8 cellular contexts compared by ENCODE assay signal in genomic region chr16:66478733-66479511, GRCh38. TPM values are rescaled to one million over a fixed set of nuclear protein-coding genes. Genes with fewer than 3 reads are reported as not detected.
DNase-seq lines count a peak whose midpoint lies in the region; ATAC-seq and TF ChIP-seq lines count a peak whose summit lies in the region.

No MANE protein-coding gene starts in this region.

- no peak overlapping the region for H3K4me3 Mint-ChIP-seq in neural progenitor cell

- H3K27me3 Mint-ChIP-seq in neural progenitor cell (ENCODE audit: insufficient read depth, low read depth), result peaks cover 13% of the 10 kb centered on the region

- no peak for TF ChIP-seq POLR2A in suprapubic skin (IDR thresholded peaks at IDR 0.05)

- no peaks in the 10 kb centered on the region for H3K36me3 Mint-ChIP-seq in neural progenitor cell

- H3F3A ChIP-seq in neural progenitor cell (ENCODE audit: low read depth), result no peaks in the 10 kb centered on the region

- H3K9me2 ChIP-seq in OCI-LY7 (ENCODE audit: insufficient read depth, low read length), result no peaks in the 10 kb centered on the region

- BruUV-seq in OCI-LY7 (replicated peaks; lab: Mats Ljungman, UMichigan), result no TSS peak

- peak overlapping the region; percentile 95 for H2AFZ ChIP-seq in OCI-LY7 (ENCODE audit: low read length)
- H2AFZ ChIP-seq in fibroblast of lung (ENCODE audit: low read length), result peak overlapping the region; percentile 49
- H2AFZ ChIP-seq in neural progenitor cell (replicated peaks), result no peak overlapping the region

- WGBS in suprapubic skin, result 16% methylated on average over 7 of the region's 10 CpGs

- H3K27ac ChIP-seq in OCI-LY7 (ENCODE audit: low read depth, low read length, poor library complexity, severe bottlenecking) (no peak overlapping the region), fibroblast of lung (ENCODE audit: insufficient read depth, low read length) (no peak overlapping the region), neural progenitor cell (no peak overlapping the region), suprapubic skin (no peak overlapping the region)

- no peak for TF ChIP-seq EP300 in suprapubic skin (IDR thresholded peaks at IDR 0.05)

- TF ChIP-seq CTCF in OCI-LY7 (conservative IDR thresholded peaks at IDR 0.05; ENCODE audit: low read length) (peak; percentile 88), fibroblast of lung (conservative IDR thresholded peaks at IDR 0.05 in 1 of 2, IDR thresholded peaks at IDR 0.05 in 1 of 2; ENCODE audit: low read depth in 1 of 2, low read length in 2 of 2) (peak; percentile 74 to 80), neural progenitor cell (IDR thresholded peaks at IDR 0.05) (peak; percentile 66), suprapubic skin (IDR thresholded peaks at IDR 0.05) (peak; percentile 46 to 80)

- ATAC-seq in HG03045 (IDR thresholded peaks at IDR 0.05; ENCODE audit: unreplicated experiment), result peak; percentile 49

- H3K4me1 ChIP-seq in OCI-LY7 (ENCODE audit: insufficient read depth, low read length, poor library complexity, severe bottlenecking) (peaks cover 39% of the 10 kb centered on the region), fibroblast of lung (ENCODE audit: control insufficient read depth, extremely low read depth, insufficient read depth, low read length) (no peaks in the 10 kb centered on the region), neural progenitor cell (no peaks in the 10 kb centered on the region), suprapubic skin (peaks cover 17% of the 10 kb centered on the region)

- H3K4me3 ChIP-seq in OCI-LY7 (ENCODE audit: low read depth, low read length, poor library complexity, severe bottlenecking), result no peak overlapping the region
- no peak overlapping the region for H3K4me3 ChIP-seq in fibroblast of lung (replicated peaks in 1 of 4; ENCODE audit: control extremely low read depth in 1 of 4, insufficient read depth in 1 of 4, low read depth in 3 of 4, low read length in 4 of 4)
- no peak overlapping the region for H3K4me3 ChIP-seq in neural progenitor cell
- H3K4me3 ChIP-seq in suprapubic skin, result no peak overlapping the region

- DNase-seq in NK-92 treated with Interleukin-12 subunit alpha and Interleukin-12 subunit beta, amount 100 ng/mL, for 24 hours (lab: John Stamatoyannopoulos, UW), result peak; percentile 73
- DNase-seq in NK-92 (lab: John Stamatoyannopoulos, UW; ENCODE audit: unreplicated experiment), result no peak
- DNase-seq in OCI-LY7 (ENCODE audit: low spot score), result peak; percentile 88
- DNase-seq in activated T-cell treated with anti-CD3 and anti-CD28 coated beads for 48 hours (ENCODE audit: low read depth), result peak; percentile 73
- peak; percentile 39 to 48 for DNase-seq in fibroblast of lung (ENCODE audit: low read depth in 2 of 2)
- peak; percentile 69 for DNase-seq in neural progenitor cell (ENCODE audit: low spot score)
- peak; percentile 82 to 85 for DNase-seq in suprapubic skin (ENCODE audit: low spot score in 2 of 2)

- H3K9ac ChIP-seq in fibroblast of lung (ENCODE audit: insufficient read depth, low read length) (no peak overlapping the region), neural progenitor cell (no peak overlapping the region)

- H3K27ac Mint-ChIP-seq in neural progenitor cell, result no peak overlapping the region

- POLR2A ChIA-PET in OCI-LY7 (lab: Charles Lee), result no interaction called here

- intact Hi-C loops in OCI-LY7 (cut with micrococcal nuclease; ENCODE audit: unreplicated experiment), result loop anchor here (1.0 to 2.0 kb wide), 3 partner anchors 74 to 125 kb away; partner anchors contain the start of genes CKLF and CMTM3

- H3K27me3 ChIP-seq in fibroblast of lung (ENCODE audit: control insufficient read depth, insufficient read depth, low read length) (peaks cover 6% of the 10 kb centered on the region), neural progenitor cell (no peaks in the 10 kb centered on the region), suprapubic skin (no peaks in the 10 kb centered on the region)

- CTCF ChIA-PET in OCI-LY7 (lab: Charles Lee; ENCODE audit: unreplicated experiment), result no interaction called here

- H4K20me1 ChIP-seq in OCI-LY7 (ENCODE audit: insufficient read depth, low read length), result no peaks in the 10 kb centered on the region
- H4K20me1 ChIP-seq in fibroblast of lung (ENCODE audit: control insufficient read depth, extremely low read depth, insufficient read depth, low read length), result no peaks in the 10 kb centered on the region
- no peaks in the 10 kb centered on the region for H4K20me1 ChIP-seq in neural progenitor cell (ENCODE audit: low read depth)

- no peaks in the 10 kb centered on the region for H3K9me3 ChIP-seq in OCI-LY7 (ENCODE audit: low read length)
- no peaks in the 10 kb centered on the region for H3K9me3 ChIP-seq in fibroblast of lung (ENCODE audit: control insufficient read depth, insufficient read depth, low read depth, low read length)
- H3K9me3 ChIP-seq in neural progenitor cell (ENCODE audit: low read depth), result no peaks in the 10 kb centered on the region
- H3K9me3 ChIP-seq in suprapubic skin, result no peaks in the 10 kb centered on the region

- no peaks in the 10 kb centered on the region for H3K79me2 ChIP-seq in OCI-LY7 (ENCODE audit: insufficient read depth, low read depth, low read length)
- no peaks in the 10 kb centered on the region for H3K79me2 ChIP-seq in fibroblast of lung (ENCODE audit: control insufficient read depth, insufficient read depth, low read length)
- H3K79me2 ChIP-seq in neural progenitor cell (ENCODE audit: low read depth), result no peaks in the 10 kb centered on the region

- H3K36me3 ChIP-seq in OCI-LY7 (ENCODE audit: insufficient read depth, low read length) (no peaks in the 10 kb centered on the region), fibroblast of lung (ENCODE audit: control insufficient read depth, insufficient read depth, low read length) (no peaks in the 10 kb centered on the region), neural progenitor cell (no peaks in the 10 kb centered on the region), suprapubic skin (no peaks in the 10 kb centered on the region)

- H3K9me3 Mint-ChIP-seq in neural progenitor cell, result no peaks in the 10 kb centered on the region

- H3K4me1 Mint-ChIP-seq in neural progenitor cell, result peaks cover 15% of the 10 kb centered on the region

- H3K4me2 ChIP-seq in OCI-LY7 (ENCODE audit: low read length) (peak overlapping the region; percentile 33), fibroblast of lung (ENCODE audit: extremely low read depth, insufficient read depth, low read length) (no peak overlapping the region), neural progenitor cell (no peak overlapping the region)

RNA-seq across cellular contexts. Expression of gene BEAN1, which starts 51.8 kb away (rescaled TPM):
- total RNA-seq in OCI-LY7 (2014; rRNA removed; shearing (Covaris generic)), result not detected in 2 replicates
- total RNA-seq in OCI-LY7 (2022) (0.13 TPM in 1 of 2 replicates, not detected in the other), fibroblast of lung (not detected in 2 replicates), neural progenitor cell (ENCODE audit: low replicate concordance) (0.32 and 0.34 TPM in 2 replicates), suprapubic skin (1 to 10 TPM in 3 of 4 donors, under 1 TPM in 1; 0.72 to 4.8 (median 2.5) TPM)
- 0.02 and 0.07 TPM in 2 replicates for polyA plus RNA-seq in fibroblast of lung
- 0.10 and 0.26 TPM in 2 replicates for polyA plus RNA-seq in fibroblast of lung (2012)
- polyA minus RNA-seq in fibroblast of lung (ENCODE audit: low replicate concordance), result not detected in 2 replicates
